ENCODE assay signal across 30 cellular contexts in the genomic region with DNA sequence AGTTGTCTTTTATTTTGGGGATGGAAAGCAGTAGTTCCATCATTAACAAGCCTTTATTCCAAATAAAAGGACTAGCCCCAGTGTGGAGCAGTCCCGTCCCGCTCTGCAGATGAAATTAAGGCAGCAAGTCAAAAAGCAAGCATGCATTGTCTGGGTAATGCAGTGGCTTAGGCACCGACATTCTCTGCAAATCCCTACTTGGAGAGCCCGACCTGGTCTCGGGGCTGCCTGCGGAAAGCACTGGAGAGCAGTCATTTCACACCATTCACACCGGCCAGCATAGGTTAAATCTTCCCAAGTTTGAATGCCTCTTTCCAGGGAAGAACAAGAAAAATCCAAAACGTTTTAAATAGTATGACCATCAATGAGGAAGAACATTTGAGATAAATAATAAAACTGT.
"Had no signal": no experiment of that assay in that cellular context is flagged by ENCODE, and none has a peak within 500 bp of the region (broad histone marks: within the 10 kb centered on the region; RNA-seq: fewer than 3 reads in every experiment).

No MANE protein-coding gene starts in this region.

- DNase-seq: colonic mucosa; effector CD8-positive, alpha-beta T cell; foreskin keratinocyte; heart left ventricle; hippocampal formation; left cardiac atrium; left lung; mesenchymal stem cell; midbrain; natural killer cell; nucleus accumbens; stimulated activated CD4-positive, alpha-beta T cell treated with anti-CD3 and anti-CD28 coated beads, Interleukin-12 subunit alpha, Interleukin-12 subunit beta, amount 100 ng/mL, for 4 hours; stimulated activated CD4-positive, alpha-beta T cell treated with anti-CD3 and anti-CD28 coated beads, Interleukin-2, amount 100 ng/mL, for 24 hours; stimulated activated CD4-positive, alpha-beta T cell treated with anti-CD3 and anti-CD28 coated beads, Interleukin-4, amount 100 ng/mL, for 24 hours; stimulated activated naive CD4-positive, alpha-beta T cell treated with Interleukin-2 at 50 U/mL for 16 hours; stomach; thyroid gland; trophoblast cell had no signal

- H3K4me3 ChIP-seq: colonic mucosa, esophagus muscularis mucosa, gastroesophageal sphincter, heart left ventricle, left lung, prostate gland, right atrium auricular region, smooth muscle cell, stomach, thyroid gland, vagina had no signal

- H3K27me3 ChIP-seq: colonic mucosa, gastroesophageal sphincter, right atrium auricular region, thyroid gland, vagina had no signal

- H3K27ac Mint-ChIP-seq: dendritic cell treated with granulocyte-macrophage colony-stimulating factor and Interleukin-4, amounts not matched to agents 40 ng/mL and 50 ng/mL, for 4 days; natural killer cell; stimulated activated effector memory CD8-positive, alpha-beta T cell treated with anti-CD3 and anti-CD28 coated beads, Interleukin-12 subunit alpha, Interleukin-12 subunit beta, amount 100 ng/mL, for 72 hours had no signal

- H3K4me3 Mint-ChIP-seq: dendritic cell treated with granulocyte-macrophage colony-stimulating factor and Interleukin-4, amounts not matched to agents 40 ng/mL and 50 ng/mL, for 4 days; natural killer cell; neural crest cell; stimulated activated effector memory CD8-positive, alpha-beta T cell treated with anti-CD3 and anti-CD28 coated beads, Interleukin-12 subunit alpha, Interleukin-12 subunit beta, amount 100 ng/mL, for 72 hours had no signal

- H3K27ac ChIP-seq: colonic mucosa, esophagus muscularis mucosa, foreskin keratinocyte, gastroesophageal sphincter, heart left ventricle, left lung, prostate gland, right atrium auricular region, stomach, thyroid gland, vagina had no signal

- FAIRE-seq: endothelial cell of umbilical vein, islet of Langerhans had no signal

- H3K9me3 Mint-ChIP-seq: natural killer cell; stimulated activated effector memory CD8-positive, alpha-beta T cell treated with anti-CD3 and anti-CD28 coated beads, Interleukin-12 subunit alpha, Interleukin-12 subunit beta, amount 100 ng/mL, for 72 hours had no signal

- H3K4me1 Mint-ChIP-seq: natural killer cell; stimulated activated effector memory CD8-positive, alpha-beta T cell treated with anti-CD3 and anti-CD28 coated beads, Interleukin-12 subunit alpha, Interleukin-12 subunit beta, amount 100 ng/mL, for 72 hours had no signal

- H3K36me3 Mint-ChIP-seq: stimulated activated effector memory CD8-positive, alpha-beta T cell treated with anti-CD3 and anti-CD28 coated beads, Interleukin-12 subunit alpha, Interleukin-12 subunit beta, amount 100 ng/mL, for 72 hours had no signal

- H3K4me1 ChIP-seq: colonic mucosa, esophagus muscularis mucosa, foreskin keratinocyte, gastroesophageal sphincter, heart left ventricle, left lung, prostate gland, right atrium auricular region, stomach, thyroid gland, vagina had no signal

- H3K36me3 ChIP-seq: colonic mucosa, esophagus muscularis mucosa, gastroesophageal sphincter, heart left ventricle, left lung, prostate gland, right atrium auricular region, stomach, thyroid gland, vagina had no signal

- H3K4me2 ChIP-seq: smooth muscle cell had no signal

- H3K9me3 ChIP-seq: colonic mucosa, left lung, prostate gland, right atrium auricular region, thyroid gland, vagina had no signal

- ATAC-seq: foreskin keratinocyte; gastroesophageal sphincter; heart left ventricle; left cardiac atrium; left lung; natural killer cell; sciatic nerve; stimulated activated effector memory CD8-positive, alpha-beta T cell treated with anti-CD3 and anti-CD28 coated beads, Interleukin-12 subunit alpha, Interleukin-12 subunit beta, amount 100 ng/mL, for 72 hours had no signal
